Comparison of ENCODE assay signal across 10 cellular contexts in the genomic region with DNA sequence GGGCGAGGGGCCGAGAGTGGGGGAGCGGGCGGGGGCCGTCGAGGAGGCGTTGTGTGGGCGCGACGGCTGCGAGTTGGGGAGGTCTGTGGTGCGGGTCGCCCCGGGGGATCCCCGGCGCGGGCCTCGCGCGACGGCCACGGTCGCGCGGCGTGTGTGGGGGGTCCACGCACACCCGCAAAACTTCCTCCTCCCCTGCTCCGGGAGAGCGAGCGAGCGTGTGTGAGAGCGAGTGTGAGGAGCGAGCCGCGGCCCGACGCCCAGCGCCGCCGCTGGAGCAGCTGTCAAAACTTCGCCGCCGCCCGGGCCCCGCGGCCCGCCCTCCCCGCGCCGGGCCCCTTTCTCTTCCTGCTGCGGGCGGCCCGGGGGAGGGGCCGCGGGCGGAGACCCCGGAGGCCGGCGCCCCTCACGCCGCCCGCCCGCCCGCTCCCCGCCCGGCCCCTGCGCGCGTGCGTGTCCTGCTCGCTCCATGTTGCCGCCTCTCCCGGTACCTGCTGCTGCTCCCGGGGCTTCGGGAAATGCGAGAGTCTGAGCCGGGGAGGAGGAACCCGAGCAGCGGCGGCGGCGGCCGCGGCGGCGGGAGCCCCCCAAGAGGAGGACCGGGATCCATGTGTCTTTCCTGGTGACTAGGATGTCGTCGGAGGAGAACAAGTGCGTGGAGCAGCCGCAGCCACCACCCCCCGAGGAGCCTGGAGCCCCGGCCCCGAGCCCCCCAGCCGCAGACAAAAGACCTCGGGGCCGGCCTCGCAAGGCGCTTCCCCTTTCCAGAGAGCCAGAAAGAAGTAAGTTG. TPM values are rescaled to one million over a fixed set of nuclear protein-coding genes. Genes with fewer than 3 reads are reported as not detected.
DNase-seq lines count a peak whose midpoint lies in the region; ATAC-seq and TF ChIP-seq lines count a peak whose summit lies in the region.
"Had no signal": no experiment of that assay in that cellular context is flagged by ENCODE, and none has a peak within 500 bp of the region (broad histone marks: within the 10 kb centered on the region; RNA-seq: fewer than 3 reads in every experiment).

No MANE protein-coding gene starts in this region.

- peaks cover 2% of the 10 kb centered on the region for H3K27me3 ChIP-seq in mammary epithelial cell (ENCODE audit: insufficient read depth, low read length)
- peaks cover 45% of the 10 kb centered on the region for H3K27me3 ChIP-seq in lower lobe of right lung (ENCODE audit: low read depth)
- H3K27me3 ChIP-seq in upper lobe of left lung = peaks cover 0 to 28% (median 9%) of the 10 kb centered on the region in 4 donors

- H3K4me3 Mint-ChIP-seq in activated T-cell treated with anti-CD3 and anti-CD28 coated beads, Interleukin-2, amount 50 U/mL, for 24 hours = peak overlapping the region; percentile 73
- H3K4me3 Mint-ChIP-seq in HFFc6 = no peak overlapping the region

- in situ Hi-C loops in mammary epithelial cell (cut with MboI; ENCODE audit: low sequenced_read_pairs in 2 of 2) = no loop called here

- BruUV-seq in mammary epithelial cell (replicated peaks; lab: Mats Ljungman, UMichigan) = no TSS peak

- TF ChIP-seq POLR2A in upper lobe of left lung (IDR thresholded peaks at IDR 0.05) = no peak

- H4K20me1 ChIP-seq in mammary epithelial cell (ENCODE audit: insufficient read depth, low read length) = no peaks in the 10 kb centered on the region

- dilution Hi-C loops in mammary epithelial cell (cut with HindIII; ENCODE audit: low sequenced_read_pairs) = no loop called here

- peak; percentile 29 to 57 for ATAC-seq in lower lobe of right lung
- ATAC-seq in upper lobe of left lung (ENCODE audit: low FRiP score in 2 of 2) = peak in 1 of 2 donors; percentile 79
- ATAC-seq in HG03175 (IDR thresholded peaks at IDR 0.05; ENCODE audit: unreplicated experiment) = no peak

- no peak overlapping the region for H3K4me2 ChIP-seq in mammary epithelial cell (ENCODE audit: insufficient read depth, low read depth, low read length)

- peak overlapping the region; percentile 61 for H3K27ac Mint-ChIP-seq in activated T-cell treated with anti-CD3 and anti-CD28 coated beads, Interleukin-2, amount 50 U/mL, for 24 hours
- no peak overlapping the region for H3K27ac Mint-ChIP-seq in HFFc6

- H3K4me1 ChIP-seq in mammary epithelial cell (ENCODE audit: insufficient read depth, low read length) (no peaks in the 10 kb centered on the region), lower lobe of right lung (no peaks in the 10 kb centered on the region), upper lobe of left lung (peaks cover 0 to 21% (median 3%) of the 10 kb centered on the region in 4 donors)

- H3K4me3 ChIP-seq in mammary epithelial cell (replicated peaks in 1 of 3; ENCODE audit: insufficient read depth in 1 of 3, low read depth in 2 of 3, low read length in 3 of 3) = peak overlapping the region; percentile 34 to 48 (median 43)
- peak overlapping the region; percentile 48 for H3K4me3 ChIP-seq in lower lobe of right lung
- peak overlapping the region in 3 of 4 donors; percentile 40 to 45 (median 43) for H3K4me3 ChIP-seq in upper lobe of left lung

- H3K9me3 ChIP-seq in mammary epithelial cell (replicated peaks; ENCODE audit: insufficient read depth, low read length) = no peaks in the 10 kb centered on the region
- H3K9me3 ChIP-seq in lower lobe of right lung = no peaks in the 10 kb centered on the region
- peaks cover 0 to 5% (median 0%) of the 10 kb centered on the region in 4 donors for H3K9me3 ChIP-seq in upper lobe of left lung

- CTCF ChIA-PET in mammary epithelial cell (lab: Charles Lee; ENCODE audit: low non-redundant PET) = no interaction called here

- H3K9me3 Mint-ChIP-seq in activated T-cell treated with anti-CD3 and anti-CD28 coated beads, Interleukin-2, amount 50 U/mL, for 24 hours = no peaks in the 10 kb centered on the region
- H3K9me3 Mint-ChIP-seq in HFFc6 = peaks cover 20% of the 10 kb centered on the region

- peaks cover 3% of the 10 kb centered on the region for H3K36me3 Mint-ChIP-seq in activated T-cell treated with anti-CD3 and anti-CD28 coated beads, Interleukin-2, amount 50 U/mL, for 24 hours (ENCODE audit: low read depth)
- H3K36me3 Mint-ChIP-seq in HFFc6 (ENCODE audit: low read depth) = peaks cover 8% of the 10 kb centered on the region; the same call in 1 of the 2 replicates

- intact Hi-C loops in mammary epithelial cell (cut with micrococcal nuclease) (no loop called here), lower lobe of right lung (cut with DNase I) (no loop called here)

- no CpG with 5 or more reads among the region's 100 CpGs for WGBS in mammary epithelial cell (ENCODE audit: low coverage, missing lambda C conversion rate)
- WGBS in upper lobe of left lung, 2 donors = 3% methylated on average over 8 of the region's 100 CpGs; no CpG with 5 or more reads in 1 of the 2 donors

- peak overlapping the region; percentile 39 for H2AFZ ChIP-seq in mammary epithelial cell (ENCODE audit: low read depth, low read length)

- H3K9ac ChIP-seq in mammary epithelial cell (ENCODE audit: insufficient read depth, low read length) = no peak overlapping the region

- TF ChIP-seq EP300 in upper lobe of left lung (IDR thresholded peaks at IDR 0.05) = no peak

- H3K27ac ChIP-seq in mammary epithelial cell (ENCODE audit: insufficient read depth, low read depth, low read length) (no peak overlapping the region), lower lobe of right lung (peak overlapping the region; percentile 60), upper lobe of left lung (peak overlapping the region in 2 of 4 donors; percentile 60 to 73)
- H3K27ac ChIP-seq: C4-2B, VCaP had no signal

- no peaks in the 10 kb centered on the region for H3K36me3 ChIP-seq in mammary epithelial cell (ENCODE audit: insufficient read depth, low read length)
- no peaks in the 10 kb centered on the region for H3K36me3 ChIP-seq in lower lobe of right lung
- H3K36me3 ChIP-seq in upper lobe of left lung = no peaks in the 10 kb centered on the region

- TF ChIP-seq CTCF in mammary epithelial cell (conservative IDR thresholded peaks at IDR 0.05 in 1 of 2, IDR thresholded peaks at IDR 0.05 in 1 of 2; ENCODE audit: extremely low read depth in 1 of 2, insufficient read depth in 1 of 2, low read depth in 1 of 2, low read length in 2 of 2) (no peak), lower lobe of right lung (IDR thresholded peaks at IDR 0.05) (no peak), upper lobe of left lung (IDR thresholded peaks at IDR 0.05) (no peak), HFFc6 (IDR thresholded peaks at IDR 0.05) (no peak)

- peaks cover 36% of the 10 kb centered on the region for H3K27me3 Mint-ChIP-seq in activated T-cell treated with anti-CD3 and anti-CD28 coated beads, Interleukin-2, amount 50 U/mL, for 24 hours
- H3K27me3 Mint-ChIP-seq in HFFc6 (ENCODE audit: insufficient read depth) = peaks cover 3% of the 10 kb centered on the region; the same call in 1 of the 2 replicates

- H3K4me1 Mint-ChIP-seq in activated T-cell treated with anti-CD3 and anti-CD28 coated beads, Interleukin-2, amount 50 U/mL, for 24 hours (ENCODE audit: low read depth) = peaks cover 13% of the 10 kb centered on the region
- no peaks in the 10 kb centered on the region for H3K4me1 Mint-ChIP-seq in HFFc6 (ENCODE audit: low read depth)

- H3K79me2 ChIP-seq in mammary epithelial cell (ENCODE audit: insufficient read depth, low read length) = peaks cover 22% of the 10 kb centered on the region

- peak; percentile 62 for DNase-seq in activated T-cell treated with anti-CD3 and anti-CD28 coated beads, Interleukin-2, amount 50 U/mL, for 24 hours
- no peak for DNase-seq in activated T-cell treated with anti-CD3 and anti-CD28 coated beads, Interleukin-2, amount 50 U/mL, for 1 hour
- DNase-seq in mammary epithelial cell (no peak), lower lobe of right lung (peak; percentile 53), upper lobe of left lung (peak in 1 of 2 donors; percentile 90), HFFc6 (no peak)
- DNase-seq in activated effector memory CD4-positive, alpha-beta T cell treated with anti-CD3 and anti-CD28 coated beads, Interleukin-2, amount 50 U/mL, for 16 hours = no peak

RNA-seq across cellular contexts. Expression of a gene that starts 9.0 kb away (rescaled TPM):
- total RNA-seq in mammary epithelial cell (not detected), lower lobe of right lung (not detected), upper lobe of left lung (not detected)
- not detected for polyA plus RNA-seq in mammary epithelial cell
- polyA minus RNA-seq in mammary epithelial cell = not detected
- not detected for total RNA-seq in HFFc6 (2021; fragmentation: NEBNext Ultra II Directional; extraction: Animal tissue kit (Norgen Biotek cat#: 25700))

Comparison
In these comparisons a context has a peak if more than half of its experiments do, and no peak if none do; other contexts are left out.
1. DNase-seq: peak in activated T-cell treated with anti-CD3 and anti-CD28 coated beads, Interleukin-2, amount 50 U/mL, for 24 hours (single experiment) and lower lobe of right lung (single experiment); none in activated T-cell treated with anti-CD3 and anti-CD28 coated beads, Interleukin-2, amount 50 U/mL, for 1 hour (single experiment), mammary epithelial cell (single experiment), activated effector memory CD4-positive, alpha-beta T cell treated with anti-CD3 and anti-CD28 coated beads, Interleukin-2, amount 50 U/mL, for 16 hours (single experiment) and HFFc6 (single experiment).
2. Peak in every context shown above with its lines, with median percentiles within 50 percentile points of each other: H3K4me3 ChIP-seq.